In genomic region chr2:46645681-46646162, GRCh38 we compare ENCODE assay signal across 12 cellular contexts. TPM values are rescaled to one million over a fixed set of nuclear protein-coding genes. Genes with fewer than 3 reads are reported as not detected.
DNase-seq lines count a peak whose midpoint lies in the region; ATAC-seq and TF ChIP-seq lines count a peak whose summit lies in the region.
"Had no signal": no experiment of that assay in that cellular context is flagged by ENCODE, and none has a peak within 500 bp of the region (broad histone marks: within the 10 kb centered on the region; RNA-seq: fewer than 3 reads in every experiment).

No MANE protein-coding gene starts in this region.

- H3K4me1 ChIP-seq in A673 (ENCODE audit: insufficient read depth, low read length, poor library complexity, severe bottlenecking), result peaks cover 12% of the 10 kb centered on the region

- H3K36me3 ChIP-seq in A673 (ENCODE audit: insufficient read depth, low read length, poor library complexity, severe bottlenecking), result no peaks in the 10 kb centered on the region

- POLR2A ChIA-PET in A673 (lab: Charles Lee; ENCODE audit: low non-redundant PET), result no interaction called here

- H3K4me3 ChIP-seq in A673 (ENCODE audit: low read depth, low read length, poor library complexity, severe bottlenecking) (no peak overlapping the region), cardiac fibroblast (replicated peaks in 1 of 2; ENCODE audit: low read depth in 2 of 2, low read length in 2 of 2) (no peak overlapping the region)

- CTCF ChIA-PET in A673 (lab: Charles Lee), result interaction anchor here (0.5 kb wide), 1 partner anchor 669 kb away, joined by 3 read pairs; no protein-coding TSS in a partner anchor

- no TSS peak for BruUV-seq in A673 (replicated peaks; lab: Mats Ljungman, UMichigan)

- peaks cover 22% of the 10 kb centered on the region for H3K9me3 Mint-ChIP-seq in mesothelial cell of epicardium

- no peaks in the 10 kb centered on the region for H3K27me3 Mint-ChIP-seq in mesothelial cell of epicardium (ENCODE audit: low read depth)

- peaks cover 7% of the 10 kb centered on the region for H3K9me3 ChIP-seq in A673 (ENCODE audit: low read depth, low read length, poor library complexity, severe bottlenecking)

- TF ChIP-seq CTCF in A673 (conservative IDR thresholded peaks at IDR 0.05; ENCODE audit: low read depth, low read length), result no peak
- no peak for TF ChIP-seq CTCF in cardiac fibroblast (IDR thresholded peaks at IDR 0.05; ENCODE audit: low read depth, low read length)
- TF ChIP-seq CTCF in mesothelial cell of epicardium (IDR thresholded peaks at IDR 0.05; ENCODE audit: unreplicated experiment), result no peak

- peaks cover 24% of the 10 kb centered on the region for H3K36me3 Mint-ChIP-seq in mesothelial cell of epicardium

- H3K27me3 ChIP-seq in A673 (replicated peaks; ENCODE audit: insufficient read depth, low read depth, low read length, poor library complexity), result no peaks in the 10 kb centered on the region

- intact Hi-C loops in A673 (cut with micrococcal nuclease; ENCODE audit: unreplicated experiment), result no loop called here

- peak overlapping the region; percentile 67 for H3K27ac ChIP-seq in A673 (ENCODE audit: low read depth, low read length, poor library complexity, severe bottlenecking)

- H3K4me1 Mint-ChIP-seq in mesothelial cell of epicardium, result peaks cover 29% of the 10 kb centered on the region

- no peak for ATAC-seq in HG02981 (IDR thresholded peaks at IDR 0.05; ENCODE audit: unreplicated experiment)
- ATAC-seq: HCT116 had no signal

- no peak overlapping the region for H3K4me3 Mint-ChIP-seq in mesothelial cell of epicardium

- H3K27ac Mint-ChIP-seq in mesothelial cell of epicardium, result peak overlapping the region; percentile 92

- peak; percentile 52 for DNase-seq in A673 (ENCODE audit: low spot score)
- DNase-seq in NCI-H1105 treated with DMSO at 0.1 percent for 48 hours (lab: John Stamatoyannopoulos, UW), result peak; percentile 53
- DNase-seq in cardiac fibroblast (ENCODE audit: low read depth in 2 of 2), result peak; percentile 85 to 91
- no peak for DNase-seq in mesothelial cell of epicardium (ENCODE audit: low spot score in 2 of 2, unreplicated experiment in 2 of 2)
- DNase-seq in stimulated activated CD8-positive, alpha-beta memory T cell treated with anti-CD3 and anti-CD28 coated beads, Interleukin-4, amount 100 ng/mL, for 48 hours, result no peak
- DNase-seq in activated CD4-positive, alpha-beta T cell treated with anti-CD3 and anti-CD28 coated beads for 48 hours, result no peak
- no peak for DNase-seq in Ammon's horn (ENCODE audit: low spot score)
- DNase-seq: activated T-cell treated with anti-CD3 and anti-CD28 coated beads for 4 hours, DND-41, NCI-H526 had no signal

RNA-seq across cellular contexts. Expression of gene CRIPT, which starts 28.7 kb away (rescaled TPM):
- total RNA-seq in A673 (2021) (17.1 and 19.2 TPM in 2 replicates), mesothelial cell of epicardium (21.1 to 22.5 TPM (median 21.3 TPM) in 3 replicates)

RNA-seq across cellular contexts. Expression of gene PIGF, which starts 28.9 kb away (rescaled TPM):
- total RNA-seq in A673 (2021), result 22.7 and 30.2 TPM in 2 replicates
- total RNA-seq in mesothelial cell of epicardium, result 33.5 to 36.2 TPM (median 34.5 TPM) in 3 replicates

RNA-seq across cellular contexts. Expression of gene SOCS5, which starts 53.4 kb away (rescaled TPM):
- total RNA-seq in A673 (2021) (13.7 and 15.1 TPM in 2 replicates), mesothelial cell of epicardium (28.3 to 30.9 TPM (median 30.0 TPM) in 3 replicates)

Comparison
In these comparisons a context has a peak if more than half of its experiments do, and no peak if none do; other contexts are left out.
1. DNase-seq: peak in A673 (single experiment), NCI-H1105 treated with DMSO at 0.1 percent for 48 hours (single experiment) and cardiac fibroblast (2 of 2); none in mesothelial cell of epicardium (0 of 2), stimulated activated CD8-positive, alpha-beta memory T cell treated with anti-CD3 and anti-CD28 coated beads, Interleukin-4, amount 100 ng/mL, for 48 hours (single experiment), activated CD4-positive, alpha-beta T cell treated with anti-CD3 and anti-CD28 coated beads for 48 hours (single experiment) and Ammon's horn (single experiment).